Comparison of ENCODE assay signal across 9 cellular contexts in genomic region chr6:15254074-15254975, GRCh38. TPM values are rescaled to one million over a fixed set of nuclear protein-coding genes. Genes with fewer than 3 reads are reported as not detected.
DNase-seq lines count a peak whose midpoint lies in the region; ATAC-seq and TF ChIP-seq lines count a peak whose summit lies in the region.
"Had no signal": no experiment of that assay in that cellular context is flagged by ENCODE, and none has a peak within 500 bp of the region (broad histone marks: within the 10 kb centered on the region; RNA-seq: fewer than 3 reads in every experiment).

No MANE protein-coding gene starts in this region.

- peaks cover 100% of the 10 kb centered on the region for H3K79me2 ChIP-seq in Loucy (ENCODE audit: insufficient read depth, low read length)

- H3K36me3 ChIP-seq in CD4-positive, alpha-beta memory T cell (ENCODE audit: insufficient read depth, low read length), result no peaks in the 10 kb centered on the region
- H3K36me3 ChIP-seq in Loucy (ENCODE audit: insufficient read depth, low read length), result peaks cover 29% of the 10 kb centered on the region
- H3K36me3 ChIP-seq in right atrium auricular region, result no peaks in the 10 kb centered on the region

- H2AFZ ChIP-seq in Loucy (ENCODE audit: low read length), result no peak overlapping the region

- peaks cover 97% of the 10 kb centered on the region for H4K20me1 ChIP-seq in Loucy (ENCODE audit: insufficient read depth, low read length, poor library complexity, severe bottlenecking)

- H3K36me3 Mint-ChIP-seq in CD4-positive, alpha-beta memory T cell, result peaks cover 5 to 9% of the 10 kb centered on the region in 2 donors
- H3K36me3 Mint-ChIP-seq in stimulated activated effector memory CD8-positive, alpha-beta T cell treated with anti-CD3 and anti-CD28 coated beads, Interleukin-12 subunit alpha, Interleukin-12 subunit beta, amount 100 ng/mL, for 72 hours, result peaks cover 66% of the 10 kb centered on the region

- intact Hi-C loops in CD4-positive, alpha-beta memory T cell (cut with micrococcal nuclease), result no loop called here
- intact Hi-C loops in left ventricle myocardium superior (cut with micrococcal nuclease), result no loop called here

- peak overlapping the region; percentile 91 for H3K4me2 ChIP-seq in Loucy (ENCODE audit: low read depth, low read length, poor library complexity, severe bottlenecking)

- DNase-seq in CD4-positive, alpha-beta memory T cell, result no peak
- DNase-seq in cerebellar cortex (ENCODE audit: low spot score) (peak; percentile 54), right atrium auricular region (ENCODE audit: low spot score) (no peak), left ventricle myocardium superior (no peak)
- no peak for DNase-seq in stimulated activated effector memory CD8-positive, alpha-beta T cell treated with anti-CD3 and anti-CD28 coated beads, Interleukin-12 subunit alpha, Interleukin-12 subunit beta, amount 100 ng/mL, for 72 hours (ENCODE audit: low spot score in 2 of 2)
- no peak for DNase-seq in stimulated activated CD4-positive, alpha-beta T cell treated with anti-CD3 and anti-CD28 coated beads, Interleukin-2, amount 100 ng/mL, for 24 hours

- POLR2A ChIA-PET in CD4-positive, alpha-beta memory T cell (lab: Charles Lee; ENCODE audit: partially characterized antibody), result interaction anchor here (0.6 to 2.0 kb wide), 4 partner anchors 8 to 90 kb away, joined by 3 to 8 read pairs (median 3); partner anchors contain the start of gene JARID2

- no peaks in the 10 kb centered on the region for H3K9me2 ChIP-seq in Loucy (replicated peaks; ENCODE audit: low read depth, low read length)

- 0 out of 2 replicates have a peak, but pooled peaks cover 2% of the 10 kb centered on the region for H3F3A ChIP-seq in Loucy (ENCODE audit: low read depth)

- H3K27ac Mint-ChIP-seq in CD4-positive, alpha-beta memory T cell, result peak overlapping the region; percentile 57 to 100 (median 98)
- peak overlapping the region; percentile 82 for H3K27ac Mint-ChIP-seq in stimulated activated effector memory CD8-positive, alpha-beta T cell treated with anti-CD3 and anti-CD28 coated beads, Interleukin-12 subunit alpha, Interleukin-12 subunit beta, amount 100 ng/mL, for 72 hours

- peaks cover 100% of the 10 kb centered on the region for H3K4me1 ChIP-seq in CD4-positive, alpha-beta memory T cell (ENCODE audit: insufficient read depth, low read length)
- H3K4me1 ChIP-seq in Loucy (ENCODE audit: insufficient read depth, low read length, poor library complexity, severe bottlenecking), result peaks cover 84% of the 10 kb centered on the region
- peaks cover 0 to 76% of the 10 kb centered on the region in 2 donors for H3K4me1 ChIP-seq in right atrium auricular region

- H3K9me3 Mint-ChIP-seq in CD4-positive, alpha-beta memory T cell, result no peaks in the 10 kb centered on the region
- H3K9me3 Mint-ChIP-seq in stimulated activated effector memory CD8-positive, alpha-beta T cell treated with anti-CD3 and anti-CD28 coated beads, Interleukin-12 subunit alpha, Interleukin-12 subunit beta, amount 100 ng/mL, for 72 hours, result no peaks in the 10 kb centered on the region

- peak overlapping the region; percentile 84 for H3K9ac ChIP-seq in Loucy (ENCODE audit: low read depth, low read length, poor library complexity, severe bottlenecking)

- TF ChIP-seq CTCF in Loucy (conservative IDR thresholded peaks at IDR 0.05; ENCODE audit: low read length), result peak; percentile 52
- TF ChIP-seq CTCF in right atrium auricular region (IDR thresholded peaks at IDR 0.05), result peak in 1 of 2 donors; percentile 41

- peaks cover 71 to 99% (median 86%) of the 10 kb centered on the region in 4 donors for H3K4me1 Mint-ChIP-seq in CD4-positive, alpha-beta memory T cell
- H3K4me1 Mint-ChIP-seq in stimulated activated effector memory CD8-positive, alpha-beta T cell treated with anti-CD3 and anti-CD28 coated beads, Interleukin-12 subunit alpha, Interleukin-12 subunit beta, amount 100 ng/mL, for 72 hours, result peaks cover 100% of the 10 kb centered on the region

- H3K4me3 Mint-ChIP-seq in CD4-positive, alpha-beta memory T cell, result peak overlapping the region; percentile 2 to 95 (median 58)
- peak overlapping the region; percentile 99 for H3K4me3 Mint-ChIP-seq in stimulated activated effector memory CD8-positive, alpha-beta T cell treated with anti-CD3 and anti-CD28 coated beads, Interleukin-12 subunit alpha, Interleukin-12 subunit beta, amount 100 ng/mL, for 72 hours

- H3K9me3 ChIP-seq in CD4-positive, alpha-beta memory T cell (ENCODE audit: control insufficient read depth in 1 of 2, low read length in 2 of 2), result no peaks in the 10 kb centered on the region
- H3K9me3 ChIP-seq in Loucy (ENCODE audit: insufficient read depth, low read depth, low read length) (no peaks in the 10 kb centered on the region), right atrium auricular region (no peaks in the 10 kb centered on the region)

- no peaks in the 10 kb centered on the region for H3K27me3 Mint-ChIP-seq in CD4-positive, alpha-beta memory T cell

- no peak overlapping the region for H3K27ac ChIP-seq in CD4-positive, alpha-beta memory T cell (ENCODE audit: low read depth, low read length)
- peak overlapping the region in 1 of 2 donors; percentile 65 for H3K27ac ChIP-seq in right atrium auricular region
- H3K27ac ChIP-seq: HL-60 had no signal

- no peak overlapping the region for H3K4me3 ChIP-seq in CD4-positive, alpha-beta memory T cell (ENCODE audit: low read length in 2 of 2)
- peak overlapping the region; percentile 81 for H3K4me3 ChIP-seq in Loucy (ENCODE audit: low read length, poor library complexity, severe bottlenecking)
- no peak overlapping the region for H3K4me3 ChIP-seq in right atrium auricular region

- CTCF ChIA-PET in CD4-positive, alpha-beta memory T cell (lab: Charles Lee; ENCODE audit: partially characterized antibody), result interaction anchor here (1.6 kb wide), 1 partner anchor 14 kb away, joined by 4 read pairs; no protein-coding TSS in a partner anchor

- H3K27me3 ChIP-seq in CD4-positive, alpha-beta memory T cell (ENCODE audit: insufficient read depth, low read length), result no peaks in the 10 kb centered on the region
- H3K27me3 ChIP-seq in Loucy (ENCODE audit: insufficient read depth, low read length, poor library complexity, severe bottlenecking), result no peaks in the 10 kb centered on the region
- no peaks in the 10 kb centered on the region for H3K27me3 ChIP-seq in right atrium auricular region

- ATAC-seq in GM19438 (IDR thresholded peaks at IDR 0.05; ENCODE audit: low read depth, unreplicated experiment), result peak; percentile 43
- ATAC-seq in stimulated activated effector memory CD8-positive, alpha-beta T cell treated with anti-CD3 and anti-CD28 coated beads, Interleukin-12 subunit alpha, Interleukin-12 subunit beta, amount 100 ng/mL, for 72 hours, result no peak
- no peak for ATAC-seq in left ventricle myocardium superior

RNA-seq across cellular contexts. Expression of gene JARID2, which starts 8.5 kb away (rescaled TPM):
- total RNA-seq in CD4-positive, alpha-beta memory T cell, result 10 to 100 TPM; 20.2 to 21.6 TPM
- polyA plus RNA-seq in CD4-positive, alpha-beta memory T cell, result 10 to 100 TPM in 1 of 2 donors, 1 to 10 TPM in 1; 2.4 to 11.7 TPM
- total RNA-seq in right atrium auricular region, result 1 to 10 TPM; 6.5 to 6.7 TPM
- 10.2 TPM for total RNA-seq in left ventricle myocardium superior
